In genomic region chr17:80021600-80021999, GRCh38 we compare ENCODE assay signal across 2 cellular contexts.
TF ChIP-seq lines count a peak whose summit lies in the region.

No MANE protein-coding gene starts in this region.

TF ChIP-seq in HepG2, 621 proteins besides CTCF, POLR2A, EP300 and RAD21 (continues in another document):
- TF ChIP-seq SALL1 (CRISPR knock-in tag; IDR thresholded peaks at IDR 0.05) (no peak), ZNF644 (CRISPR knock-in tag; IDR thresholded peaks at IDR 0.05; ENCODE audit: low read depth) (no peak), SP140L (CRISPR knock-in tag; IDR thresholded peaks at IDR 0.05; ENCODE audit: borderline replicate concordance) (no peak), MYNN (CRISPR knock-in tag; IDR thresholded peaks at IDR 0.05; ENCODE audit: low read depth) (no peak), NFE2 (CRISPR knock-in tag; IDR thresholded peaks at IDR 0.05) (no peak), HOXA5 (CRISPR knock-in tag; IDR thresholded peaks at IDR 0.05) (no peak), MTF1 (CRISPR knock-in tag; IDR thresholded peaks at IDR 0.05) (no peak), ZNF772 (CRISPR knock-in tag; IDR thresholded peaks at IDR 0.05) (no peak), POLR2AphosphoS5 (IDR thresholded peaks at IDR 0.05; ENCODE audit: low read depth, low read length) (no peak), ZSCAN30 (CRISPR knock-in tag; IDR thresholded peaks at IDR 0.05) (no peak), ZNF296 (CRISPR knock-in tag; conservative IDR thresholded peaks at IDR 0.05) (no peak), JUNB (CRISPR knock-in tag; IDR thresholded peaks at IDR 0.05; ENCODE audit: borderline replicate concordance) (0 out of 2 replicates have a peak, but pooled peaks have one; percentile 34), CREB1 (IDR thresholded peaks at IDR 0.05) (peak; percentile 86), CREB1 (CRISPR knock-in tag; IDR thresholded peaks at IDR 0.05) (no peak), KMT2B (CRISPR knock-in tag; IDR thresholded peaks at IDR 0.05) (no peak), ZNF282 (IDR thresholded peaks at IDR 0.05; ENCODE audit: partially characterized antibody) (peak; percentile 21), STAT5B (CRISPR knock-in tag; IDR thresholded peaks at IDR 0.05) (no peak), MAFF (IDR thresholded peaks at IDR 0.05; ENCODE audit: low read depth, low read length) (no peak), DMTF1 (CRISPR knock-in tag; IDR thresholded peaks at IDR 0.05) (no peak), NR2F1 (CRISPR knock-in tag; IDR thresholded peaks at IDR 0.05) (no peak), TARDBP (CRISPR knock-in tag; IDR thresholded peaks at IDR 0.05) (0 out of 2 replicates have a peak, but pooled peaks have one; percentile 48), PAF1 (CRISPR knock-in tag; IDR thresholded peaks at IDR 0.05) (no peak)
- TF ChIP-seq, protein P1, sequence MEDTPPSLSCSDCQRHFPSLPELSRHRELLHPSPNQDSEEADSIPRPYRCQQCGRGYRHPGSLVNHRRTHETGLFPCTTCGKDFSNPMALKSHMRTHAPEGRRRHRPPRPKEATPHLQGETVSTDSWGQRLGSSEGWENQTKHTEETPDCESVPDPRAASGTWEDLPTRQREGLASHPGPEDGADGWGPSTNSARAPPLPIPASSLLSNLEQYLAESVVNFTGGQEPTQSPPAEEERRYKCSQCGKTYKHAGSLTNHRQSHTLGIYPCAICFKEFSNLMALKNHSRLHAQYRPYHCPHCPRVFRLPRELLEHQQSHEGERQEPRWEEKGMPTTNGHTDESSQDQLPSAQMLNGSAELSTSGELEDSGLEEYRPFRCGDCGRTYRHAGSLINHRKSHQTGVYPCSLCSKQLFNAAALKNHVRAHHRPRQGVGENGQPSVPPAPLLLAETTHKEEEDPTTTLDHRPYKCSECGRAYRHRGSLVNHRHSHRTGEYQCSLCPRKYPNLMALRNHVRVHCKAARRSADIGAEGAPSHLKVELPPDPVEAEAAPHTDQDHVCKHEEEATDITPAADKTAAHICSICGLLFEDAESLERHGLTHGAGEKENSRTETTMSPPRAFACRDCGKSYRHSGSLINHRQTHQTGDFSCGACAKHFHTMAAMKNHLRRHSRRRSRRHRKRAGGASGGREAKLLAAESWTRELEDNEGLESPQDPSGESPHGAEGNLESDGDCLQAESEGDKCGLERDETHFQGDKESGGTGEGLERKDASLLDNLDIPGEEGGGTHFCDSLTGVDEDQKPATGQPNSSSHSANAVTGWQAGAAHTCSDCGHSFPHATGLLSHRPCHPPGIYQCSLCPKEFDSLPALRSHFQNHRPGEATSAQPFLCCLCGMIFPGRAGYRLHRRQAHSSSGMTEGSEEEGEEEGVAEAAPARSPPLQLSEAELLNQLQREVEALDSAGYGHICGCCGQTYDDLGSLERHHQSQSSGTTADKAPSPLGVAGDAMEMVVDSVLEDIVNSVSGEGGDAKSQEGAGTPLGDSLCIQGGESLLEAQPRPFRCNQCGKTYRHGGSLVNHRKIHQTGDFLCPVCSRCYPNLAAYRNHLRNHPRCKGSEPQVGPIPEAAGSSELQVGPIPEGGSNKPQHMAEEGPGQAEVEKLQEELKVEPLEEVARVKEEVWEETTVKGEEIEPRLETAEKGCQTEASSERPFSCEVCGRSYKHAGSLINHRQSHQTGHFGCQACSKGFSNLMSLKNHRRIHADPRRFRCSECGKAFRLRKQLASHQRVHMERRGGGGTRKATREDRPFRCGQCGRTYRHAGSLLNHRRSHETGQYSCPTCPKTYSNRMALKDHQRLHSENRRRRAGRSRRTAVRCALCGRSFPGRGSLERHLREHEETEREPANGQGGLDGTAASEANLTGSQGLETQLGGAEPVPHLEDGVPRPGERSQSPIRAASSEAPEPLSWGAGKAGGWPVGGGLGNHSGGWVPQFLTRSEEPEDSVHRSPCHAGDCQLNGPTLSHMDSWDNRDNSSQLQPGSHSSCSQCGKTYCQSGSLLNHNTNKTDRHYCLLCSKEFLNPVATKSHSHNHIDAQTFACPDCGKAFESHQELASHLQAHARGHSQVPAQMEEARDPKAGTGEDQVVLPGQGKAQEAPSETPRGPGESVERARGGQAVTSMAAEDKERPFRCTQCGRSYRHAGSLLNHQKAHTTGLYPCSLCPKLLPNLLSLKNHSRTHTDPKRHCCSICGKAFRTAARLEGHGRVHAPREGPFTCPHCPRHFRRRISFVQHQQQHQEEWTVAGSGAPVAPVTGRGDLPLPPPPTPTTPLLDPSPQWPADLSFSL (CRISPR knock-in tag; IDR thresholded peaks at IDR 0.05) = peak; percentile 93
- TF ChIP-seq, protein P2, sequence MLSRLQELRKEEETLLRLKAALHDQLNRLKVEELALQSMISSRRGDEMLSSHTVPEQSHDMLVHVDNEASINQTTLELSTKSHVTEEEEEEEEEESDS (CRISPR knock-in tag; IDR thresholded peaks at IDR 0.05; ENCODE audit: borderline replicate concordance) = no peak
- TF ChIP-seq, protein P3, sequence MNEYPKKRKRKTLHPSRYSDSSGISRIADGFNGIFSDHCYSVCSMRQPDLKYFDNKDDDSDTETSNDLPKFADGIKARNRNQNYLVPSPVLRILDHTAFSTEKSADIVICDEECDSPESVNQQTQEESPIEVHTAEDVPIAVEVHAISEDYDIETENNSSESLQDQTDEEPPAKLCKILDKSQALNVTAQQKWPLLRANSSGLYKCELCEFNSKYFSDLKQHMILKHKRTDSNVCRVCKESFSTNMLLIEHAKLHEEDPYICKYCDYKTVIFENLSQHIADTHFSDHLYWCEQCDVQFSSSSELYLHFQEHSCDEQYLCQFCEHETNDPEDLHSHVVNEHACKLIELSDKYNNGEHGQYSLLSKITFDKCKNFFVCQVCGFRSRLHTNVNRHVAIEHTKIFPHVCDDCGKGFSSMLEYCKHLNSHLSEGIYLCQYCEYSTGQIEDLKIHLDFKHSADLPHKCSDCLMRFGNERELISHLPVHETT (CRISPR knock-in tag; conservative IDR thresholded peaks at IDR 0.05) = no peak

TF ChIP-seq in H1, 55 proteins besides CTCF, POLR2A, EP300 and RAD21:
- TF ChIP-seq TBP (IDR thresholded peaks at IDR 0.05; ENCODE audit: low read depth, low read length) (no peak), FOSL1 (IDR thresholded peaks at IDR 0.05; ENCODE audit: insufficient read depth, low read depth, low read length) (no peak), SIRT6 (IDR thresholded peaks at IDR 0.05; ENCODE audit: low read length) (no peak), POLR2AphosphoS5 (IDR thresholded peaks at IDR 0.05; ENCODE audit: low read depth, low read length) (no peak; the same call in 1 of the 2 replicates), CREB1 (IDR thresholded peaks at IDR 0.05) (no peak)
